In the genomic region with DNA sequence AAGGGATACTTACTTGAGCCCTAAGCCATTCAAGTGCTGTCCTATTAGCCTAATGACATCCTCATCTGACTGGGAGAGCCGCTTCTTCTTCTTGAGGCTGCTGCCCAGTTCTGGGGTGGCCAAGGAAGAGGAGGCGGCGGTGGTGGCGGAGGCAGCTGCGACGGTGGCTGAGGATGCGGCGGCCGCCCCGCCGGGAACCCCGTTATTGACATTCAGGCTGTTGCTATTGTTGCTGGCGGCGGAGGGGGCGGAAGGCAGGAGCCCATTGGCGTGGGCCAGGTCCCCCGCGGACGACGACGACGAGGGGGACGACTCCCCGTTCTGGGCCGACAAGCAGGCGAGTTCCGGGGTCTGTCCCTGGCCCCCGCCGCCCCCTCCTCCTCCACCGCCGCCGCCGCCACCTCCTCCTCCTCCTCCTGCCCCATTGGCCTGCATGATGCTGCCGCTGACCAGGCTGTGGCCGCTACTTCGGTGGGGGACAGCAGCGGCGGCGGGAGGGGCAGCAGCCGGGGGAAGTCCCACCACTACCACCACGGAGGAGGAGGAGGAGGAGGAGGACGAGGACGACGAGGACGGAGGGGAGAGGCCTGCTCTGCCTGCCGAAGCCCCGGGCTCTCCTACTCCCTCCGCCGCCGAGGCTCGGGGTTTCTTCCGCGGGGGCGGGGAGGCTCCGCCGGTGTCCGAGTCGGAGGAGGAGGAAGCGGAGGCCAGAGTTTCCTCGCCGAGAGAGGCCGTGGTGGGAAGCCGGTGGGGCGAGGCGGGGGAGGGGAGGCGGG, we compare ENCODE assay signal across 8 cellular contexts. TPM values are rescaled to one million over a fixed set of nuclear protein-coding genes. Genes with fewer than 3 reads are reported as not detected.
DNase-seq lines count a peak whose midpoint lies in the region; ATAC-seq and TF ChIP-seq lines count a peak whose summit lies in the region.

No MANE protein-coding gene starts in this region.

- peak; percentile 70 for DNase-seq in DMS53 (lab: John Stamatoyannopoulos, UW)
- DNase-seq in DMS53 treated with DMSO at 0.1 percent for 48 hours (lab: John Stamatoyannopoulos, UW; ENCODE audit: unreplicated experiment): no peak
- DNase-seq in OCI-LY7 (ENCODE audit: low spot score): peak; percentile 58
- peak; percentile 51 for DNase-seq in activated naive CD4-positive, alpha-beta T cell treated with anti-CD3 and anti-CD28 coated beads for 36 hours
- peak; percentile 44 for DNase-seq in globus pallidus (ENCODE audit: low spot score)
- peak in 41 of 56 donors; percentile 15 to 81 (median 56) for DNase-seq in nucleus accumbens (lab: John Stamatoyannopoulos, UW)

- H3K9me3 Mint-ChIP-seq in activated naive CD4-positive, alpha-beta T cell treated with anti-CD3 and anti-CD28 coated beads for 36 hours: no peaks in the 10 kb centered on the region

- ATAC-seq in GM21526 (IDR thresholded peaks at IDR 0.05; ENCODE audit: low FRiP score, unreplicated experiment) (no peak), HG03457 (IDR thresholded peaks at IDR 0.05; ENCODE audit: unreplicated experiment) (no peak)

- POLR2A ChIA-PET in OCI-LY7 (lab: Charles Lee): interaction anchor here (0.6 to 3.7 kb wide), 4 partner anchors 9 to 297 kb away, joined by 4 to 16 read pairs (median 4); no protein-coding TSS in a partner anchor

- peaks cover 54% of the 10 kb centered on the region for H3K4me1 ChIP-seq in OCI-LY7 (ENCODE audit: insufficient read depth, low read length, poor library complexity, severe bottlenecking)

- H3K27me3 Mint-ChIP-seq in activated naive CD4-positive, alpha-beta T cell treated with anti-CD3 and anti-CD28 coated beads for 36 hours (ENCODE audit: low read depth): no peaks in the 10 kb centered on the region

- H3K4me3 Mint-ChIP-seq in activated naive CD4-positive, alpha-beta T cell treated with anti-CD3 and anti-CD28 coated beads for 36 hours: peak overlapping the region; percentile 88

- H3K36me3 Mint-ChIP-seq in activated naive CD4-positive, alpha-beta T cell treated with anti-CD3 and anti-CD28 coated beads for 36 hours (ENCODE audit: low read depth): peaks cover 16% of the 10 kb centered on the region

- H2AFZ ChIP-seq in OCI-LY7 (ENCODE audit: low read length): no peak overlapping the region

- peak overlapping the region; percentile 86 for H3K27ac Mint-ChIP-seq in activated naive CD4-positive, alpha-beta T cell treated with anti-CD3 and anti-CD28 coated beads for 36 hours

- H3K4me3 ChIP-seq in OCI-LY7 (ENCODE audit: low read depth, low read length, poor library complexity, severe bottlenecking): peak overlapping the region; percentile 75

- CTCF ChIA-PET in OCI-LY7 (lab: Charles Lee; ENCODE audit: unreplicated experiment): no interaction called here
- CTCF ChIA-PET in activated naive CD4-positive, alpha-beta T cell treated with anti-CD3 and anti-CD28 coated beads for 36 hours (lab: Charles Lee): interaction anchor here (0.6 kb wide), 1 partner anchor 57 kb away, joined by 3 read pairs; no protein-coding TSS in a partner anchor

- intact Hi-C loops in OCI-LY7 (cut with micrococcal nuclease; ENCODE audit: unreplicated experiment): loop anchor here (5.0 to 10.0 kb wide), 4 partner anchors 77 to 991 kb away; partner anchors contain the start of genes CNIH4, DEGS1, LBR and TP53BP2
- intact Hi-C loops in activated naive CD4-positive, alpha-beta T cell treated with anti-CD3 and anti-CD28 coated beads for 36 hours (cut with micrococcal nuclease): loop anchor here (1.0 to 5.0 kb wide), 8 partner anchors 64 to 657 kb away; partner anchors contain the start of genes DEGS1, FBXO28 and TP53BP2

- H4K20me1 ChIP-seq in OCI-LY7 (ENCODE audit: insufficient read depth, low read length): peaks cover 20% of the 10 kb centered on the region

- BruUV-seq in OCI-LY7 (replicated peaks; lab: Mats Ljungman, UMichigan): no TSS peak

- H3K27ac ChIP-seq in OCI-LY7 (ENCODE audit: low read depth, low read length, poor library complexity, severe bottlenecking): peak overlapping the region; percentile 35

- peaks cover 32% of the 10 kb centered on the region for H3K36me3 ChIP-seq in OCI-LY7 (ENCODE audit: insufficient read depth, low read length)

- H3K9me3 ChIP-seq in OCI-LY7 (ENCODE audit: low read length): no peaks in the 10 kb centered on the region

- no peaks in the 10 kb centered on the region for H3K9me2 ChIP-seq in OCI-LY7 (ENCODE audit: insufficient read depth, low read length)

- no peak for TF ChIP-seq CTCF in OCI-LY7 (conservative IDR thresholded peaks at IDR 0.05; ENCODE audit: low read length)

- H3K4me2 ChIP-seq in OCI-LY7 (ENCODE audit: low read length): peak overlapping the region; percentile 95

- peaks cover 70% of the 10 kb centered on the region for H3K79me2 ChIP-seq in OCI-LY7 (ENCODE audit: insufficient read depth, low read depth, low read length)

- peaks cover 48% of the 10 kb centered on the region for H3K4me1 Mint-ChIP-seq in activated naive CD4-positive, alpha-beta T cell treated with anti-CD3 and anti-CD28 coated beads for 36 hours (ENCODE audit: low read depth)

RNA-seq across cellular contexts. Expression of gene WDR26, which starts 0.7 kb away (rescaled TPM):
- 31.3 and 32.0 TPM in 2 replicates for total RNA-seq in OCI-LY7 (2014; rRNA removed; shearing (Covaris generic))
- total RNA-seq in OCI-LY7 (2022): 77.5 and 78.3 TPM in 2 replicates
- total RNA-seq in activated naive CD4-positive, alpha-beta T cell treated with anti-CD3 and anti-CD28 coated beads for 36 hours: 10 to 100 TPM; 44.3 to 45.4 TPM
